Comparison of ENCODE assay signal across 14 cellular contexts in genomic region chr18:60910534-60910933, GRCh38.
DNase-seq lines count a peak whose midpoint lies in the region; ATAC-seq and TF ChIP-seq lines count a peak whose summit lies in the region.
"Had no signal": no experiment of that assay in that cellular context is flagged by ENCODE, and none has a peak within 500 bp of the region (broad histone marks: within the 10 kb centered on the region; RNA-seq: fewer than 3 reads in every experiment).

No MANE protein-coding gene starts in this region.

- H3K27me3 ChIP-seq in testis, result no peaks in the 10 kb centered on the region
- H3K27me3 ChIP-seq: BLaER1 treated with 17β-estradiol and CSF1 and Interleukin-3, amounts not matched to agents 10 nM and 100 nM; SJSA1 had no signal

- H3K4me3 Mint-ChIP-seq in progenitor cell of endocrine pancreas (ENCODE audit: low read depth), result no peak overlapping the region
- H3K4me3 Mint-ChIP-seq: H9 had no signal

- TF ChIP-seq CTCF in fibroblast of the aortic adventitia (IDR thresholded peaks at IDR 0.05; ENCODE audit: insufficient read depth, low read length), result no peak
- TF ChIP-seq CTCF in testis (IDR thresholded peaks at IDR 0.05), result no peak
- no peak for TF ChIP-seq CTCF in progenitor cell of endocrine pancreas (IDR thresholded peaks at IDR 0.05; ENCODE audit: unreplicated experiment)

- no peaks in the 10 kb centered on the region for H3K9me3 ChIP-seq in testis
- H3K9me3 ChIP-seq: BLaER1 treated with 17β-estradiol and CSF1 and Interleukin-3, amounts not matched to agents 10 nM and 100 nM; SJSA1 had no signal

- H3K27ac ChIP-seq in testis, result no peak overlapping the region
- H3K27ac ChIP-seq: BLaER1 treated with 17β-estradiol and CSF1 and Interleukin-3, amounts not matched to agents 10 nM and 100 nM; SJSA1 had no signal

- H3K27me3 Mint-ChIP-seq in progenitor cell of endocrine pancreas, result no peaks in the 10 kb centered on the region

- H3K9me3 Mint-ChIP-seq in progenitor cell of endocrine pancreas (ENCODE audit: low read depth), result no peaks in the 10 kb centered on the region
- H3K9me3 Mint-ChIP-seq: H9 had no signal

- no peaks in the 10 kb centered on the region for H3K4me1 ChIP-seq in testis
- H3K4me1 ChIP-seq: BLaER1 treated with 17β-estradiol and CSF1 and Interleukin-3, amounts not matched to agents 10 nM and 100 nM; SJSA1 had no signal

- no peaks in the 10 kb centered on the region for H3K36me3 ChIP-seq in testis (ENCODE audit: low read depth, missing control alignments)
- H3K36me3 ChIP-seq: BLaER1 treated with 17β-estradiol and CSF1 and Interleukin-3, amounts not matched to agents 10 nM and 100 nM; SJSA1 had no signal

- TF ChIP-seq POLR2A in testis (IDR thresholded peaks at IDR 0.05), result no peak

- DNase-seq in M059J (ENCODE audit: low read depth), result peak; percentile 7
- peak; percentile 41 for DNase-seq in brain pericyte (ENCODE audit: low read depth, low spot score)
- DNase-seq in fibroblast of the aortic adventitia (ENCODE audit: low read depth), result peak; percentile 88
- DNase-seq in testis, result peak; percentile 25
- DNase-seq in progenitor cell of endocrine pancreas (ENCODE audit: low spot score, unreplicated experiment), result no peak
- DNase-seq: H9, NCI-H1092 treated with DMSO at 0.1 percent for 48 hours, NCI-H1694, PC-3 had no signal

- H3K4me1 Mint-ChIP-seq in progenitor cell of endocrine pancreas (ENCODE audit: low read depth), result peaks cover 5% of the 10 kb centered on the region

- ATAC-seq in HG03045 (IDR thresholded peaks at IDR 0.05; ENCODE audit: unreplicated experiment) (no peak), HG03439 (IDR thresholded peaks at IDR 0.05; ENCODE audit: unreplicated experiment) (no peak)
- ATAC-seq: K562, PC-3 had no signal

- no peaks in the 10 kb centered on the region for H3K36me3 Mint-ChIP-seq in progenitor cell of endocrine pancreas (ENCODE audit: insufficient read depth)

- no peak overlapping the region for H3K27ac Mint-ChIP-seq in progenitor cell of endocrine pancreas
- H3K27ac Mint-ChIP-seq: H9 had no signal

- intact Hi-C loops in testis (cut with DNase I; ENCODE audit: low total_unique reads), result no loop called here

- H3K4me3 ChIP-seq in fibroblast of the aortic adventitia (ENCODE audit: low read depth, low read length) (no peak overlapping the region), testis (no peak overlapping the region)
- H3K4me3 ChIP-seq: BLaER1 treated with 17β-estradiol and CSF1 and Interleukin-3, amounts not matched to agents 10 nM and 100 nM; K562; SJSA1 had no signal
